ENCODE assay signal across 1 cellular context in the genomic region with DNA sequence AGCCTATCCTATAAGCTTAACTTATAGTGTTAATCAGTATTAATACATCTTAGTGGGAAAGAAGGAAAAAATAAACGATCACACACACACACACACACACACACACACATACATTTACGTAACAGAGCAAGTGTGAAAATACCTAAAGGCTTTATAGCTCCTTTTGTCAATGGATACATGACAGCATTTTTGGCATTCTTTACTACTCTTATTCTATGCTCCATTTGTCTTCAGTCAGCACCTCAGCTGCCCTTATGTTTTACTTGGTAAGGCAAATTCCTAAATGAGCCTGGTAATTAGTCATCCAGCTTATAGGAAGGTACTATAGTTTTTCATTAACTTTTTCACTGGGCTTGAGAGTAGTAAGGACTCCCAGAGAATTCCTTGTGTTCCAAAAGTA.
TF ChIP-seq lines count a peak whose summit lies in the region.

No MANE protein-coding gene starts in this region.

TF ChIP-seq in HepG2, 621 proteins besides CTCF, POLR2A, EP300 and RAD21 (continued from another document):
- TF ChIP-seq, protein P1, sequence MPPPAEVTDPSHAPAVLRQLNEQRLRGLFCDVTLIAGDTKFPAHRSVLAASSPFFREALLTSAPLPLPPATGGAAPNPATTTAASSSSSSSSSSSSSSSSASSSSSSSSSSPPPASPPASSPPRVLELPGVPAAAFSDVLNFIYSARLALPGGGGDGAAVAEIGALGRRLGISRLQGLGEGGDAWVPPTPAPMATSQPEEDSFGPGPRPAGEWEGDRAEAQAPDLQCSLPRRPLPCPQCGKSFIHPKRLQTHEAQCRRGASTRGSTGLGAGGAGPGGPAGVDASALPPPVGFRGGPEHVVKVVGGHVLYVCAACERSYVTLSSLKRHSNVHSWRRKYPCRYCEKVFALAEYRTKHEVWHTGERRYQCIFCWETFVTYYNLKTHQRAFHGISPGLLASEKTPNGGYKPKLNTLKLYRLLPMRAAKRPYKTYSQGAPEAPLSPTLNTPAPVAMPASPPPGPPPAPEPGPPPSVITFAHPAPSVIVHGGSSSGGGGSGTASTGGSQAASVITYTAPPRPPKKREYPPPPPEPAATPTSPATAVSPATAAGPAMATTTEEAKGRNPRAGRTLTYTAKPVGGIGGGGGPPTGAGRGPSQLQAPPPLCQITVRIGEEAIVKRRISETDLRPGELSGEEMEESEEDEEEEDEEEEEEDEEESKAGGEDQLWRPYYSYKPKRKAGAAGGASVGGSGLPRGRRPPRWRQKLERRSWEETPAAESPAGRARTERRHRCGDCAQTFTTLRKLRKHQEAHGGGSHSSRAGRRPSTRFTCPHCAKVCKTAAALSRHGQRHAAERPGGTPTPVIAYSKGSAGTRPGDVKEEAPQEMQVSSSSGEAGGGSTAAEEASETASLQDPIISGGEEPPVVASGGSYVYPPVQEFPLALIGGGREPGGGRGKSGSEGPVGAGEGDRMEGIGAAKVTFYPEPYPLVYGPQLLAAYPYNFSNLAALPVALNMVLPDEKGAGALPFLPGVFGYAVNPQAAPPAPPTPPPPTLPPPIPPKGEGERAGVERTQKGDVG (CRISPR knock-in tag; IDR thresholded peaks at IDR 0.05; ENCODE audit: borderline replicate concordance), result no peak
- TF ChIP-seq, protein P2, sequence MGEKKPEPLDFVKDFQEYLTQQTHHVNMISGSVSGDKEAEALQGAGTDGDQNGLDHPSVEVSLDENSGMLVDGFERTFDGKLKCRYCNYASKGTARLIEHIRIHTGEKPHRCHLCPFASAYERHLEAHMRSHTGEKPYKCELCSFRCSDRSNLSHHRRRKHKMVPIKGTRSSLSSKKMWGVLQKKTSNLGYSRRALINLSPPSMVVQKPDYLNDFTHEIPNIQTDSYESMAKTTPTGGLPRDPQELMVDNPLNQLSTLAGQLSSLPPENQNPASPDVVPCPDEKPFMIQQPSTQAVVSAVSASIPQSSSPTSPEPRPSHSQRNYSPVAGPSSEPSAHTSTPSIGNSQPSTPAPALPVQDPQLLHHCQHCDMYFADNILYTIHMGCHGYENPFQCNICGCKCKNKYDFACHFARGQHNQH (CRISPR knock-in tag; IDR thresholded peaks at IDR 0.05), result no peak
- no peak for TF ChIP-seq MEIS2 (CRISPR knock-in tag; IDR thresholded peaks at IDR 0.05)
- TF ChIP-seq ZBTB20 (CRISPR knock-in tag; IDR thresholded peaks at IDR 0.05; ENCODE audit: borderline replicate concordance, low read depth), result 0 out of 2 replicates have a peak, but pooled peaks have one; percentile 56
- TF ChIP-seq ZBTB8A (CRISPR knock-in tag; IDR thresholded peaks at IDR 0.05; ENCODE audit: borderline replicate concordance, low read depth), result 0 out of 2 replicates have a peak, but pooled peaks have one; percentile 80
- 0 out of 2 replicates have a peak, but pooled peaks have one; percentile 3 for TF ChIP-seq ZNF512B (CRISPR knock-in tag; IDR thresholded peaks at IDR 0.05; ENCODE audit: borderline replicate concordance)
- no peak for TF ChIP-seq AGO2 (optimal IDR thresholded peaks at IDR 0.05; ENCODE audit: low read depth, low read length)
- TF ChIP-seq FOXJ3 (CRISPR knock-in tag; IDR thresholded peaks at IDR 0.05; ENCODE audit: borderline replicate concordance), result no peak
- TF ChIP-seq ZNF501 (CRISPR knock-in tag; IDR thresholded peaks at IDR 0.05), result no peak
- 0 out of 2 replicates have a peak, but pooled peaks have one; percentile 6 for TF ChIP-seq CHD4 (IDR thresholded peaks at IDR 0.05; ENCODE audit: borderline replicate concordance, low read length)
- no peak for TF ChIP-seq AKAP8 (CRISPR knock-in tag; IDR thresholded peaks at IDR 0.05)
- TF ChIP-seq, protein P3, sequence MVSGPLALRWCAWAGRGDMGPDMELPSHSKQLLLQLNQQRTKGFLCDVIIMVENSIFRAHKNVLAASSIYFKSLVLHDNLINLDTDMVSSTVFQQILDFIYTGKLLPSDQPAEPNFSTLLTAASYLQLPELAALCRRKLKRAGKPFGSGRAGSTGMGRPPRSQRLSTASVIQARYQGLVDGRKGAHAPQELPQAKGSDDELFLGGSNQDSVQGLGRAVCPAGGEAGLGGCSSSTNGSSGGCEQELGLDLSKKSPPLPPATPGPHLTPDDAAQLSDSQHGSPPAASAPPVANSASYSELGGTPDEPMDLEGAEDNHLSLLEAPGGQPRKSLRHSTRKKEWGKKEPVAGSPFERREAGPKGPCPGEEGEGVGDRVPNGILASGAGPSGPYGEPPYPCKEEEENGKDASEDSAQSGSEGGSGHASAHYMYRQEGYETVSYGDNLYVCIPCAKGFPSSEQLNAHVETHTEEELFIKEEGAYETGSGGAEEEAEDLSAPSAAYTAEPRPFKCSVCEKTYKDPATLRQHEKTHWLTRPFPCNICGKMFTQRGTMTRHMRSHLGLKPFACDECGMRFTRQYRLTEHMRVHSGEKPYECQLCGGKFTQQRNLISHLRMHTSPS (CRISPR knock-in tag; IDR thresholded peaks at IDR 0.05; ENCODE audit: low read depth), result 0 out of 2 replicates have a peak, but pooled peaks have one; percentile 9
